In the genomic region with DNA sequence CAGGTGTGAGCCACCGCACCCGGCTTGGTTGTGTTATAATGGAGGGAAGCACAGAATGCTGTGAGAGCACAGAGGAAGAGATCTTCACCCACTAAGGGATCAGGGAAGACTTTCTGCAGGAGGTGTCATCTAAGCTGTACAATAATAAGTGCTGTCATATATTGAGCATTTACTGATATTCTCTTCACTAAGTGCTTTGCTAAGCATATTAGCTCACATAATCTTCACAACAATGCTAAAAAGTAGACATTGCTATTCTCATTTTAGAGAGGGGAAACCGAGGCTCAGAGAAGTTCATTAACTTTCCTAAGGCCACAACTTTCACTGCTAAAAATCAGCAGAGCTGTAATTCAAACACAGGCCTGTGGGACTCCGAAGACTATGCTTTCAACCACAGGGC, we compare ENCODE assay signal across 24 cellular contexts.
"Had no signal": no experiment of that assay in that cellular context is flagged by ENCODE, and none has a peak within 500 bp of the region (broad histone marks: within the 10 kb centered on the region; RNA-seq: fewer than 3 reads in every experiment).

No MANE protein-coding gene starts in this region.

- H3K27ac Mint-ChIP-seq: activated B cell treated with CpG ODN at 0.5 μM for 24 hours; activated CD8-positive, alpha-beta T cell treated with anti-CD3 and anti-CD28 coated beads for 36 hours; activated naive CD8-positive, alpha-beta T cell; activated T-helper 17 cell treated with anti-CD3 and anti-CD28 coated beads, Interleukin-2, amount 50 U/mL, for 72 hours had no signal

- H3K36me3 Mint-ChIP-seq: activated naive CD8-positive, alpha-beta T cell had no signal

- ATAC-seq: activated CD4-positive, CD25-positive, alpha-beta regulatory T cell treated with anti-CD3 and anti-CD28 coated beads, Interleukin-2, amount 50 U/mL, for 24 hours; activated CD8-positive, alpha-beta T cell treated with anti-CD3 and anti-CD28 coated beads for 36 hours; activated T-cell treated with anti-CD3 and anti-CD28 coated beads, Interleukin-2, amount 50 U/mL, for 4 hours; activated T-helper 17 cell treated with anti-CD3 and anti-CD28 coated beads, Interleukin-2, amount 50 U/mL, for 72 hours; esophagus mucosa had no signal

- H3K27me3 Mint-ChIP-seq: activated B cell treated with CpG ODN at 0.5 μM for 24 hours; activated CD8-positive, alpha-beta T cell treated with anti-CD3 and anti-CD28 coated beads for 36 hours; activated naive CD8-positive, alpha-beta T cell had no signal

- DNase-seq: activated B cell treated with CpG ODN at 0.5 μM for 24 hours; activated CD4-positive, alpha-beta T cell treated with anti-CD3 and anti-CD28 coated beads for 48 hours; activated CD4-positive, alpha-beta T cell treated with anti-CD3 and anti-CD28 coated beads, Interleukin-2, amount 50 U/mL, for 1 hour; activated CD4-positive, alpha-beta T cell treated with anti-CD3 and anti-CD28 coated beads, Interleukin-2, amount 50 U/mL, for 48 hours; activated CD8-positive, alpha-beta memory T cell treated with anti-CD3 and anti-CD28 coated beads for 24 hours; activated CD8-positive, alpha-beta T cell treated with anti-CD3 and anti-CD28 coated beads for 36 hours; activated effector memory CD4-positive, alpha-beta T cell treated with Interleukin-2 at 50 U/mL for 16 hours; activated gamma-delta T cell treated with Interleukin-2 at 50 U/mL for 16 hours; activated naive CD4-positive, alpha-beta T cell treated with anti-CD3 and anti-CD28 coated beads, Interleukin-2, amount 50 U/mL, for 16 hours; activated naive CD4-positive, alpha-beta T cell treated with Interleukin-2 at 50 U/mL for 16 hours; activated T-cell treated with anti-CD3 and anti-CD28 coated beads, Interleukin-2, amount 50 U/mL, for 4 hours; amniotic stem cell; anterior cingulate cortex; caudate nucleus; cortex of kidney; dermis blood vessel endothelial cell; effector CD4-positive, alpha-beta T cell; foreskin fibroblast; T-helper 1 cell; T-helper 2 cell had no signal

- H3K9me3 Mint-ChIP-seq: activated B cell treated with CpG ODN at 0.5 μM for 24 hours; activated CD8-positive, alpha-beta T cell treated with anti-CD3 and anti-CD28 coated beads for 36 hours; activated T-cell treated with anti-CD3 and anti-CD28 coated beads, Interleukin-2, amount 50 U/mL, for 4 hours; activated T-helper 17 cell treated with anti-CD3 and anti-CD28 coated beads, Interleukin-2, amount 50 U/mL, for 72 hours had no signal

- H3K4me3 Mint-ChIP-seq: activated B cell treated with CpG ODN at 0.5 μM for 24 hours; activated CD8-positive, alpha-beta T cell treated with anti-CD3 and anti-CD28 coated beads for 36 hours; activated naive CD8-positive, alpha-beta T cell; activated T-cell treated with anti-CD3 and anti-CD28 coated beads, Interleukin-2, amount 50 U/mL, for 4 hours; activated T-helper 17 cell treated with anti-CD3 and anti-CD28 coated beads, Interleukin-2, amount 50 U/mL, for 72 hours had no signal

- H3K4me1 Mint-ChIP-seq: activated B cell treated with CpG ODN at 0.5 μM for 24 hours had no signal
